In genomic region chr3:119130291-119130690, GRCh38 we compare ENCODE assay signal across 5 cellular contexts. TPM values are rescaled to one million over a fixed set of nuclear protein-coding genes. Genes with fewer than 3 reads are reported as not detected.
"Had no signal": no experiment of that assay in that cellular context is flagged by ENCODE, and none has a peak within 500 bp of the region (broad histone marks: within the 10 kb centered on the region; RNA-seq: fewer than 3 reads in every experiment).

No MANE protein-coding gene starts in this region.

RNA-seq across cellular contexts. Expression of gene TEX55, which starts 15.7 kb away (rescaled TPM):
- total RNA-seq: H7, HFFc6, HT1080, IMR-90, K562 had no signal
- polyA plus RNA-seq: IMR-90, K562 had no signal

RNA-seq across cellular contexts. Expression of gene UPK1B, which starts 43.1 kb away (rescaled TPM):
- total RNA-seq: HT1080 had no signal
